In genomic region chr18:79679552-79680099, GRCh38 we compare ENCODE assay signal across 8 cellular contexts. TPM values are rescaled to one million over a fixed set of nuclear protein-coding genes. Genes with fewer than 3 reads are reported as not detected.
DNase-seq lines count a peak whose midpoint lies in the region; ATAC-seq and TF ChIP-seq lines count a peak whose summit lies in the region.

Gene CTDP1 (plus strand): TSS chr18:79679803. CDS start chr18:79679948, 145 bp downstream.

- H3K9me3 Mint-ChIP-seq in chondrocyte (ENCODE audit: low read depth), result no peaks in the 10 kb centered on the region

- H3K27ac Mint-ChIP-seq in chondrocyte (ENCODE audit: unreplicated experiment), result peak within 1 kb of the TSS; percentile 99

- DNase-seq in AG09319 (ENCODE audit: extremely low read depth, low read depth), result peak; percentile 72
- DNase-seq in NCI-H446 (lab: John Stamatoyannopoulos, UW), result peak; percentile 86 to 92
- DNase-seq in activated CD4-positive, CD25-positive, alpha-beta regulatory T cell (lab: John Stamatoyannopoulos, UW), result peak; percentile 74 to 89 (median 86)
- peak; percentile 96 for DNase-seq in chondrocyte (ENCODE audit: low spot score)
- DNase-seq in kidney glomerular epithelial cell (lab: John Stamatoyannopoulos, UW), result peak; percentile 76
- DNase-seq in stimulated activated CD4-positive, alpha-beta T cell treated with anti-CD3 and anti-CD28 coated beads, Interleukin-15, amount 100 ng/mL, for 48 hours (ENCODE audit: low read depth in 2 of 2), result peak; percentile 79 to 84

- peak; percentile 64 for TF ChIP-seq POLR2A in GM18951 (IDR thresholded peaks at IDR 0.05; ENCODE audit: extremely low read depth, insufficient read depth, insufficient read length)

- no peak for TF ChIP-seq CTCF in AG09319 (IDR thresholded peaks at IDR 0.05; ENCODE audit: low read depth, low read length)
- TF ChIP-seq CTCF in chondrocyte (IDR thresholded peaks at IDR 0.05), result no peak

- in situ Hi-C loops in GM18951 (cut with MboI; ENCODE audit: low sequenced_read_pairs, unreplicated experiment), result no loop called here

- no peaks in the 10 kb centered on the region for H3K27me3 Mint-ChIP-seq in chondrocyte (ENCODE audit: low read depth)

- H3K4me3 Mint-ChIP-seq in chondrocyte (ENCODE audit: unreplicated experiment), result peak within 1 kb of the TSS; percentile 87

- ATAC-seq in HG03159 (IDR thresholded peaks at IDR 0.05; ENCODE audit: unreplicated experiment), result peak; percentile 66

- peaks cover 38% of the 10 kb centered on the region for H3K4me1 Mint-ChIP-seq in chondrocyte (ENCODE audit: low read depth)

- no peaks in the 10 kb centered on the region for H3K36me3 Mint-ChIP-seq in chondrocyte (ENCODE audit: low read depth)

RNA-seq across cellular contexts. Expression of gene CTDP1, which starts in this region (rescaled TPM):
- total RNA-seq in chondrocyte, result 20.0 to 21.0 TPM (median 20.9 TPM) in 3 replicates

Comparison
In these comparisons a context has a peak if more than half of its experiments do, and no peak if none do; other contexts are left out.
1. Peak in every context shown above with its lines: DNase-seq and ATAC-seq.